23 cellular contexts compared by ENCODE assay signal in genomic region chr5:150265984-150266383, GRCh38. TPM values are rescaled to one million over a fixed set of nuclear protein-coding genes. Genes with fewer than 3 reads are reported as not detected.
DNase-seq lines count a peak whose midpoint lies in the region; ATAC-seq and TF ChIP-seq lines count a peak whose summit lies in the region.
"Had no signal": no experiment of that assay in that cellular context is flagged by ENCODE, and none has a peak within 500 bp of the region (broad histone marks: within the 10 kb centered on the region; RNA-seq: fewer than 3 reads in every experiment).

No MANE protein-coding gene starts in this region.

- H4K20me1 ChIP-seq in BLaER1 treated with 17β-estradiol and CSF1 and Interleukin-3, amounts not matched to agents 10 nM and 100 nM: no peaks in the 10 kb centered on the region

- H3K9me3 ChIP-seq in BLaER1 treated with 17β-estradiol and CSF1 and Interleukin-3, amounts not matched to agents 10 nM and 100 nM (replicated peaks in 1 of 11): no peaks in the 10 kb centered on the region
- H3K9me3 ChIP-seq in RWPE2 (ENCODE audit: severe bottlenecking): no peaks in the 10 kb centered on the region
- H3K9me3 ChIP-seq: A549, BE2C had no signal

- peak overlapping the region in 3 of 11 experiments; percentile 19 to 36 (median 22); a peak in 3 of 22 replicates for H3K27ac ChIP-seq in BLaER1 treated with 17β-estradiol and CSF1 and Interleukin-3, amounts not matched to agents 10 nM and 100 nM
- H3K27ac ChIP-seq in RWPE2 (ENCODE audit: poor library complexity, severe bottlenecking) (no peak overlapping the region), dorsolateral prefrontal cortex (peak overlapping the region in 35 of 59 donors; percentile 4 to 91 (median 65))
- H3K27ac ChIP-seq: C4-2B, GM23248 had no signal

- no peaks in the 10 kb centered on the region for H3K36me3 ChIP-seq in BLaER1 treated with 17β-estradiol and CSF1 and Interleukin-3, amounts not matched to agents 10 nM and 100 nM
- H3K36me3 ChIP-seq in RWPE2 (ENCODE audit: low read depth): no peaks in the 10 kb centered on the region
- H3K36me3 ChIP-seq: BE2C had no signal

- H3K4me2 ChIP-seq in BLaER1 treated with 17β-estradiol and CSF1 and Interleukin-3, amounts not matched to agents 10 nM and 100 nM: peak overlapping the region; percentile 28 to 98 (median 91); a peak in 18 of 22 replicates
- H3K4me2 ChIP-seq: A549 had no signal

- no peak overlapping the region for H3K4me3 ChIP-seq in BLaER1 treated with 17β-estradiol and CSF1 and Interleukin-3, amounts not matched to agents 10 nM and 100 nM
- H3K4me3 ChIP-seq in RWPE2 (ENCODE audit: severe bottlenecking) (no peak overlapping the region), dorsolateral prefrontal cortex (no peak overlapping the region)
- H3K4me3 ChIP-seq: A549, GM12878, GM23248 had no signal

- ATAC-seq in RWPE2 (ENCODE audit: low read depth) (no peak), GM18909 (IDR thresholded peaks at IDR 0.05; ENCODE audit: poor library complexity, unreplicated experiment) (no peak), HG02642 (IDR thresholded peaks at IDR 0.05; ENCODE audit: poor library complexity, unreplicated experiment) (no peak)
- ATAC-seq: A549; CD8-positive, alpha-beta T cell; GM12878 had no signal

- H3K27me3 ChIP-seq in BLaER1 treated with 17β-estradiol and CSF1 and Interleukin-3, amounts not matched to agents 10 nM and 100 nM: no peaks in the 10 kb centered on the region
- no peaks in the 10 kb centered on the region for H3K27me3 ChIP-seq in RWPE2 (ENCODE audit: insufficient read depth, poor library complexity, severe bottlenecking)
- no peaks in the 10 kb centered on the region for H3K27me3 ChIP-seq in dorsolateral prefrontal cortex
- H3K27me3 ChIP-seq: BE2C had no signal

- intact Hi-C loops in dorsolateral prefrontal cortex (cut with DNase I): no loop called here

- peaks cover 32 to 65% (median 57%) of the 10 kb centered on the region in 10 experiments for H3K4me1 ChIP-seq in BLaER1 treated with 17β-estradiol and CSF1 and Interleukin-3, amounts not matched to agents 10 nM and 100 nM
- peaks cover 12% of the 10 kb centered on the region for H3K4me1 ChIP-seq in RWPE2 (ENCODE audit: insufficient read depth, poor library complexity, severe bottlenecking)

- DNase-seq in RWPE2 (ENCODE audit: low spot score): peak; percentile 57
- DNase-seq in dorsolateral prefrontal cortex: no peak
- DNase-seq in superior temporal gyrus (ENCODE audit: extremely low spot score): peak; percentile 9
- DNase-seq in NCI-H1417 treated with DMSO at 0.1 percent for 48 hours (lab: John Stamatoyannopoulos, UW): no peak
- DNase-seq: 8988T; ACHN; AML-193; BE2C; CD4-positive, CD25-positive, alpha-beta regulatory T cell; CD8-positive, alpha-beta T cell; DMS 273 treated with DMSO at 0.1 percent for 48 hours; DMS79; EL; GDM1; GM23248; H7; HCEC 1CT had no signal

- TF ChIP-seq CTCF in RWPE2 (IDR thresholded peaks at IDR 0.05; ENCODE audit: poor library complexity, severe bottlenecking): no peak
- no peak for TF ChIP-seq CTCF in dorsolateral prefrontal cortex (IDR thresholded peaks at IDR 0.05 in 54 of 56, conservative IDR thresholded peaks at IDR 0.05 in 2 of 56; ENCODE audit: low read depth in 1 of 56, partially characterized antibody in 56 of 56)

- no peak overlapping the region for H3K9ac ChIP-seq in BLaER1 treated with 17β-estradiol and CSF1 and Interleukin-3, amounts not matched to agents 10 nM and 100 nM
- H3K9ac ChIP-seq: GM23248 had no signal

RNA-seq across cellular contexts. Expression of gene CAMK2A, which starts 23.6 kb away (rescaled TPM):
- 1,000 to 10,000 TPM in 71 of 120 experiments, 100 to 1,000 TPM in 49; 264 to 1,671 (median 1,064) TPM for total RNA-seq in dorsolateral prefrontal cortex
- total RNA-seq: CD4-positive, CD25-positive, alpha-beta regulatory T cell had no signal

RNA-seq across cellular contexts. Expression of gene ARSI, which starts 36.7 kb away (rescaled TPM):
- 1 to 10 TPM in 112 of 120 experiments, under 1 TPM in 8; 0.35 to 9.0 (median 2.2) TPM for total RNA-seq in dorsolateral prefrontal cortex
- total RNA-seq: CD4-positive, CD25-positive, alpha-beta regulatory T cell; GM12878 had no signal

Comparison
In these comparisons a context has a peak if more than half of its experiments do, and no peak if none do; other contexts are left out.
1. DNase-seq: peak in RWPE2 (single experiment) and superior temporal gyrus (single experiment); none in dorsolateral prefrontal cortex (0 of 10) and NCI-H1417 treated with DMSO at 0.1 percent for 48 hours (single experiment).